ENCODE assay signal across 17 cellular contexts in the genomic region with DNA sequence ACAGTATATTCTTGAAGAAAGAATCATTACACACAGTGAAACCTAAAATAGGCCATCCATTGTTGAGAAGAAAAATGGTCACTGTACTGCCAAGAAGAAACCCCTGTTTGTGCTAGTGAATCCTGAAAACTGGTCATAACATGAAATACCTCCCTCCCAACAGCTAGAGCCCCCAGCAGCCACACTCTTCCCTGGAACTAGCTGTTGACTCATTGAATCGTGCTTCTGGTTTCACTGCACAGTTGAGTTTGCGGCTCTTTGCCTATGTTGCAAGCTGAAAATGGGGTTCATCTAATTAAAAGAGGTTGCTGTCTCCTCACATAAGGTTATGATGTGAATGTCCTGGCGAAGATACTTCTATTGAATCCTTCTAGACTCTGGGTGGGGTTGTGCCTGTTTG.
DNase-seq lines count a peak whose midpoint lies in the region; ATAC-seq and TF ChIP-seq lines count a peak whose summit lies in the region.
"Had no signal": no experiment of that assay in that cellular context is flagged by ENCODE, and none has a peak within 500 bp of the region (broad histone marks: within the 10 kb centered on the region; RNA-seq: fewer than 3 reads in every experiment).

No MANE protein-coding gene starts in this region.

- intact Hi-C loops in IMR-90 (cut with micrococcal nuclease): no loop called here
- intact Hi-C loops in posterior vena cava (cut with DNase I): no loop called here

- H3K27me3 ChIP-seq in IMR-90 (ENCODE audit: control insufficient read depth, insufficient read depth, low read length): no peaks in the 10 kb centered on the region
- no peaks in the 10 kb centered on the region for H3K27me3 ChIP-seq in neutrophil
- no peaks in the 10 kb centered on the region for H3K27me3 ChIP-seq in HAP-1 (ENCODE audit: low read depth)
- H3K27me3 ChIP-seq: BLaER1 treated with 17β-estradiol and CSF1 and Interleukin-3, amounts not matched to agents 10 nM and 100 nM had no signal

- no CpG with 5 or more reads among the region's 3 CpGs for WGBS in IMR-90 (ENCODE audit: extremely low coverage in 2 of 2, insufficient read length in 1 of 2), 2 experiments

- H3K4me2 ChIP-seq in IMR-90 (ENCODE audit: low read depth, low read length): no peak overlapping the region
- H3K4me2 ChIP-seq: BLaER1 treated with 17β-estradiol and CSF1 and Interleukin-3, amounts not matched to agents 10 nM and 100 nM; GM23338 had no signal

- H4K5ac ChIP-seq in IMR-90 (ENCODE audit: low read depth, low read length): no peak overlapping the region

- no peak overlapping the region for H3K18ac ChIP-seq in IMR-90 (ENCODE audit: low read depth, low read length)

- in situ Hi-C loops in IMR-90 (cut with MboI; ENCODE audit: low sequenced_read_pairs) (no loop called here), HAP-1 (cut with MboI; ENCODE audit: low sequenced_read_pairs) (no loop called here)

- H2BK15ac ChIP-seq in IMR-90 (ENCODE audit: low read depth, low read length): no peak overlapping the region

- H3K36me3 ChIP-seq in IMR-90 (ENCODE audit: control insufficient read depth, insufficient read depth, low read length) (peaks cover 29% of the 10 kb centered on the region), neutrophil (peaks cover 74% of the 10 kb centered on the region), HAP-1 (replicated peaks) (peaks cover 75% of the 10 kb centered on the region)

- no peaks in the 10 kb centered on the region for H4K20me1 ChIP-seq in IMR-90 (ENCODE audit: insufficient read depth, low read length)

- peaks cover 4% of the 10 kb centered on the region for H3K4me1 Mint-ChIP-seq in activated T-cell treated with anti-CD3 and anti-CD28 coated beads, Interleukin-2, amount 50 U/mL, for 24 hours (ENCODE audit: low read depth)
- H3K4me1 Mint-ChIP-seq in T-helper 2 cell treated with Interferon-gamma antibody and Interleukin-4, amounts not matched to agents 5 μg/mL and 100 μg/mL, for 36 hours (ENCODE audit: low read depth): peaks cover 6% of the 10 kb centered on the region
- H3K4me1 Mint-ChIP-seq: B cell, GM23338 had no signal

- H3K36me3 Mint-ChIP-seq in activated T-cell treated with anti-CD3 and anti-CD28 coated beads, Interleukin-2, amount 50 U/mL, for 24 hours (ENCODE audit: low read depth): peaks cover 100% of the 10 kb centered on the region
- H3K36me3 Mint-ChIP-seq in T-helper 2 cell treated with Interferon-gamma antibody and Interleukin-4, amounts not matched to agents 5 μg/mL and 100 μg/mL, for 36 hours (ENCODE audit: low read depth): peaks cover 79% of the 10 kb centered on the region

- no peak overlapping the region; the same call in 1 of the 2 replicates for H2AK5ac ChIP-seq in IMR-90 (ENCODE audit: low read depth, low read length)

- no peak overlapping the region for H2AFZ ChIP-seq in IMR-90 (replicated peaks; ENCODE audit: low read length, poor library complexity)
- H2AFZ ChIP-seq: GM23338 had no signal

- POLR2A ChIA-PET in IMR-90 (lab: Charles Lee; ENCODE audit: unreplicated experiment): no interaction called here

- no peak for TF ChIP-seq POLR2A in IMR-90 (IDR thresholded peaks at IDR 0.05; ENCODE audit: low read depth, low read length)

- no peak for ATAC-seq in IMR-90 (ENCODE audit: low read depth)
- ATAC-seq: CD8-positive, alpha-beta T cell; GM23338; HCT116 had no signal

- TF ChIP-seq RAD21 in IMR-90 (IDR thresholded peaks at IDR 0.05; ENCODE audit: low read length): no peak

- H3K27ac ChIP-seq in IMR-90 (ENCODE audit: insufficient read depth, low read length) (no peak overlapping the region), neutrophil (peak overlapping the region; percentile 75)
- H3K27ac ChIP-seq: BLaER1 treated with 17β-estradiol and CSF1 and Interleukin-3, amounts not matched to agents 10 nM and 100 nM; HL-60 had no signal

- no peak overlapping the region for H3K14ac ChIP-seq in IMR-90 (replicated peaks; ENCODE audit: low read depth, low read length)

- no peak overlapping the region for H2AK9ac ChIP-seq in IMR-90 (replicated peaks; ENCODE audit: low read depth, low read length, poor library complexity)

- no TSS peak for BruUV-seq in IMR-90 (replicated peaks; lab: Mats Ljungman, UMichigan)

- H3K4me3 Mint-ChIP-seq in activated T-cell treated with anti-CD3 and anti-CD28 coated beads, Interleukin-2, amount 50 U/mL, for 24 hours: no peak overlapping the region
- no peak overlapping the region for H3K4me3 Mint-ChIP-seq in T-helper 2 cell treated with Interferon-gamma antibody and Interleukin-4, amounts not matched to agents 5 μg/mL and 100 μg/mL, for 36 hours
- H3K4me3 Mint-ChIP-seq: B cell; CD8-positive, alpha-beta T cell; GM23338; HFFc6 had no signal

- dilution Hi-C loops in IMR-90 (cut with HindIII; ENCODE audit: low sequenced_read_pairs, unreplicated experiment): no loop called here

- peak overlapping the region; percentile 23 for H3K27ac Mint-ChIP-seq in activated T-cell treated with anti-CD3 and anti-CD28 coated beads, Interleukin-2, amount 50 U/mL, for 24 hours
- H3K27ac Mint-ChIP-seq in T-helper 2 cell treated with Interferon-gamma antibody and Interleukin-4, amounts not matched to agents 5 μg/mL and 100 μg/mL, for 36 hours: peak overlapping the region; percentile 16
- H3K27ac Mint-ChIP-seq: B cell; CD8-positive, alpha-beta T cell; GM23338; HFFc6 had no signal

- no peak overlapping the region; the same call in 1 of the 2 replicates for H2BK120ac ChIP-seq in IMR-90 (ENCODE audit: low read depth, low read length)

- no peak for TF ChIP-seq CTCF in IMR-90 (conservative IDR thresholded peaks at IDR 0.05; ENCODE audit: low read depth, low read length)
- TF ChIP-seq CTCF in neutrophil (IDR thresholded peaks at IDR 0.05): no peak

- no peak for DNase-seq in activated T-cell treated with anti-CD3 and anti-CD28 coated beads, Interleukin-2, amount 50 U/mL, for 24 hours
- no peak for DNase-seq in activated T-cell treated with anti-CD3 and anti-CD28 coated beads, Interleukin-2, amount 50 U/mL, for 1 hour
- DNase-seq in IMR-90 (no peak), posterior vena cava (ENCODE audit: low spot score) (no peak), HAP-1 (ENCODE audit: low spot score in 2 of 2) (no peak)
- no peak for DNase-seq in T-helper 2 cell treated with Interferon-gamma antibody and Interleukin-4, amounts not matched to agents 5 μg/mL and 100 μg/mL, for 36 hours (ENCODE audit: low spot score)
- DNase-seq: Calu3; CD8-positive, alpha-beta T cell; DMS79 treated with DMSO at 0.1 percent for 48 hours; GF-D8; HFFc6 had no signal

- peak overlapping the region in 1 of 2 experiments; percentile 17; a peak in 1 of 4 replicates for H4K8ac ChIP-seq in IMR-90 (ENCODE audit: low read depth in 2 of 2, low read length in 2 of 2)

- no peak overlapping the region for H2BK5ac ChIP-seq in IMR-90 (ENCODE audit: low read depth, low read length, poor library complexity, severe bottlenecking)

- no peak overlapping the region; the same call in 1 of the 2 replicates for H4K91ac ChIP-seq in IMR-90 (ENCODE audit: insufficient read depth, low read depth, low read length)

- no peak overlapping the region for H3K56ac ChIP-seq in IMR-90 (ENCODE audit: extremely low read depth, insufficient read depth, low read length)

- H3K4me1 ChIP-seq in IMR-90 (ENCODE audit: control insufficient read depth, insufficient read depth, low read length) (peaks cover 7% of the 10 kb centered on the region), neutrophil (ENCODE audit: control insufficient read depth in 1 of 2, insufficient read depth in 1 of 2, low read depth in 1 of 2, low read length in 1 of 2) (peaks cover 25 to 35% of the 10 kb centered on the region in 2 experiments), HAP-1 (no peaks in the 10 kb centered on the region)

- peaks cover 4% of the 10 kb centered on the region for H3K9me1 ChIP-seq in IMR-90 (ENCODE audit: insufficient read depth, low read length)

- no peaks in the 10 kb centered on the region for H3K9me3 ChIP-seq in IMR-90 (ENCODE audit: control insufficient read depth, insufficient read depth, low read length)
- H3K9me3 ChIP-seq in neutrophil: no peaks in the 10 kb centered on the region
- no peaks in the 10 kb centered on the region for H3K9me3 ChIP-seq in HAP-1
- H3K9me3 ChIP-seq: BLaER1 treated with 17β-estradiol and CSF1 and Interleukin-3, amounts not matched to agents 10 nM and 100 nM had no signal

- H3K4me3 ChIP-seq in IMR-90 (ENCODE audit: insufficient read depth, low read depth, low read length) (no peak overlapping the region), neutrophil (ENCODE audit: low read depth in 1 of 2, low read length in 1 of 2) (no peak overlapping the region), HAP-1 (no peak overlapping the region)
- H3K4me3 ChIP-seq: BLaER1 treated with 17β-estradiol and CSF1 and Interleukin-3, amounts not matched to agents 10 nM and 100 nM; GM23338 had no signal

- no peak overlapping the region for H3K9ac ChIP-seq in IMR-90 (ENCODE audit: low read depth, low read length)

- peaks cover 0 to 14% of the 10 kb centered on the region in 2 experiments; a peak in 3 of 4 replicates for H3K79me1 ChIP-seq in IMR-90 (ENCODE audit: low read depth in 1 of 2, low read length in 2 of 2)

- no peak overlapping the region for H3K23ac ChIP-seq in IMR-90 (ENCODE audit: low read depth, low read length)

- CTCF ChIA-PET in IMR-90 (lab: Yijun Ruan, JAX): interaction anchor here (0.6 to 1.0 kb wide), 2 partner anchors 114 to 408 kb away, joined by 3 read pairs; no protein-coding TSS in a partner anchor

- H3K27me3 Mint-ChIP-seq in activated T-cell treated with anti-CD3 and anti-CD28 coated beads, Interleukin-2, amount 50 U/mL, for 24 hours: no peaks in the 10 kb centered on the region
- no peaks in the 10 kb centered on the region for H3K27me3 Mint-ChIP-seq in T-helper 2 cell treated with Interferon-gamma antibody and Interleukin-4, amounts not matched to agents 5 μg/mL and 100 μg/mL, for 36 hours (ENCODE audit: low read depth)
- H3K27me3 Mint-ChIP-seq: B cell had no signal

- peak overlapping the region; percentile 11; the same call in 1 of the 2 replicates for H2BK20ac ChIP-seq in IMR-90 (ENCODE audit: low read depth, low read length)

- H3K4ac ChIP-seq in IMR-90 (ENCODE audit: low read depth, low read length): peak overlapping the region; percentile 12; the same call in 1 of the 2 replicates

- no peaks in the 10 kb centered on the region for H3K9me3 Mint-ChIP-seq in activated T-cell treated with anti-CD3 and anti-CD28 coated beads, Interleukin-2, amount 50 U/mL, for 24 hours
- no peaks in the 10 kb centered on the region for H3K9me3 Mint-ChIP-seq in T-helper 2 cell treated with Interferon-gamma antibody and Interleukin-4, amounts not matched to agents 5 μg/mL and 100 μg/mL, for 36 hours
- H3K9me3 Mint-ChIP-seq: CD8-positive, alpha-beta T cell; GM23338; HFFc6 had no signal

TF ChIP-seq in IMR-90, 13 proteins besides CTCF, POLR2A, EP300 and RAD21 (continues in another document):
- no peak for TF ChIP-seq NFE2L2 (IDR thresholded peaks at IDR 0.05; ENCODE audit: low read depth, low read length)
- TF ChIP-seq MAZ (IDR thresholded peaks at IDR 0.05; ENCODE audit: borderline replicate concordance, low read depth, low read length): no peak
- no peak for TF ChIP-seq RCOR1 (IDR thresholded peaks at IDR 0.05; ENCODE audit: insufficient replicate concordance, low read length)
- TF ChIP-seq CEBPB (IDR thresholded peaks at IDR 0.05; ENCODE audit: low read depth, low read length): no peak
- TF ChIP-seq CHD1 (IDR thresholded peaks at IDR 0.05; ENCODE audit: low read depth, low read length): no peak
